ENCODE assay signal across 8 cellular contexts in genomic region chr11:125592305-125593112, GRCh38. TPM values are rescaled to one million over a fixed set of nuclear protein-coding genes. Genes with fewer than 3 reads are reported as not detected.
A peak's percentile ranks its signal among the peaks of the same experiment; 100 is the strongest.
DNase-seq lines count a peak whose midpoint lies in the region; ATAC-seq and TF ChIP-seq lines count a peak whose summit lies in the region.

Gene STT3A, plus strand, starts transcription at chr11:125592852. Its CDS starts 3,064 bp downstream, at chr11:125595916.

- peak within 1 kb of the TSS; percentile 92 for H3K27ac ChIP-seq in BLaER1
- H3K27ac ChIP-seq in coronary artery, result peak within 1 kb of the TSS; percentile 92 to 95
- H3K27ac ChIP-seq in layer of hippocampus (ENCODE audit: low read depth, low read length), result peak within 1 kb of the TSS; percentile 95

- no peaks in the 10 kb centered on the region for H3K27me3 Mint-ChIP-seq in activated CD4-positive, alpha-beta T cell treated with anti-CD3 and anti-CD28 coated beads, Interleukin-2, amount 10 ng/mL, durations not matched to agents 7 days and 5 days

- H3K4me3 ChIP-seq in BLaER1 (peak within 1 kb of the TSS; percentile 91), coronary artery (peak within 1 kb of the TSS; percentile 89)

- DNase-seq in NCI-H69 (lab: John Stamatoyannopoulos, UW) (peak; percentile 100), coronary artery (ENCODE audit: low spot score) (peak; percentile 100)
- DNase-seq in activated CD4-positive, alpha-beta T cell treated with anti-CD3 and anti-CD28 coated beads, Interleukin-2, amount 10 ng/mL, durations not matched to agents 7 days and 5 days, result peak; percentile 97
- DNase-seq in stimulated activated CD4-positive, alpha-beta T cell treated with anti-CD3 and anti-CD28 coated beads, Interleukin-1b, Interleukin-23, amount 100 ng/mL, for 4 hours (ENCODE audit: low read depth in 2 of 2), result peak; percentile 90 to 97

- H3K27me3 ChIP-seq in BLaER1 (no peaks in the 10 kb centered on the region), layer of hippocampus (ENCODE audit: control insufficient read depth, insufficient read depth, low read length) (no peaks in the 10 kb centered on the region)

- POLR2A ChIA-PET in activated CD4-positive, alpha-beta T cell treated with anti-CD3 and anti-CD28 coated beads, Interleukin-2, amount 10 ng/mL, durations not matched to agents 7 days and 5 days (lab: Charles Lee), result interaction anchor here (1.0 kb wide), 1 partner anchor 295 kb away, joined by 3 read pairs; the partner anchor contains the start of gene HYLS1

- peaks cover 22% of the 10 kb centered on the region for H3K36me3 ChIP-seq in BLaER1

- TF ChIP-seq CTCF in coronary artery (IDR thresholded peaks at IDR 0.05), result no peak

- CTCF ChIA-PET in activated CD4-positive, alpha-beta T cell treated with anti-CD3 and anti-CD28 coated beads, Interleukin-2, amount 10 ng/mL, durations not matched to agents 7 days and 5 days (lab: Charles Lee), result interaction anchor here (0.8 to 2.9 kb wide), 5 partner anchors 10 to 30 kb away, joined by 3 to 12 read pairs (median 3); partner anchors contain the start of gene EI24

- peaks cover 41% of the 10 kb centered on the region for H3K4me1 Mint-ChIP-seq in activated CD4-positive, alpha-beta T cell treated with anti-CD3 and anti-CD28 coated beads, Interleukin-2, amount 10 ng/mL, durations not matched to agents 7 days and 5 days

- peak within 1 kb of the TSS; percentile 94 for H3K9ac ChIP-seq in BLaER1

- H3K27ac Mint-ChIP-seq in activated CD4-positive, alpha-beta T cell treated with anti-CD3 and anti-CD28 coated beads, Interleukin-2, amount 10 ng/mL, durations not matched to agents 7 days and 5 days, result peak within 1 kb of the TSS; percentile 95

- ATAC-seq in GM19328 (IDR thresholded peaks at IDR 0.05; ENCODE audit: unreplicated experiment) (peak; percentile 97), HG03520 (IDR thresholded peaks at IDR 0.05; ENCODE audit: unreplicated experiment) (peak; percentile 97)

- peak within 1 kb of the TSS; percentile 91 for H3K4me3 Mint-ChIP-seq in activated CD4-positive, alpha-beta T cell treated with anti-CD3 and anti-CD28 coated beads, Interleukin-2, amount 10 ng/mL, durations not matched to agents 7 days and 5 days

- H3K4me2 ChIP-seq in BLaER1, result peak within 1 kb of the TSS; percentile 96

- H3K9me3 ChIP-seq in BLaER1, result no peaks in the 10 kb centered on the region

- peaks cover 38% of the 10 kb centered on the region for H3K4me1 ChIP-seq in BLaER1

- no peaks in the 10 kb centered on the region for H3K9me3 Mint-ChIP-seq in activated CD4-positive, alpha-beta T cell treated with anti-CD3 and anti-CD28 coated beads, Interleukin-2, amount 10 ng/mL, durations not matched to agents 7 days and 5 days

- peaks cover 25% of the 10 kb centered on the region for H3K36me3 Mint-ChIP-seq in activated CD4-positive, alpha-beta T cell treated with anti-CD3 and anti-CD28 coated beads, Interleukin-2, amount 10 ng/mL, durations not matched to agents 7 days and 5 days (ENCODE audit: low read depth)

- H4K20me1 ChIP-seq in BLaER1, result peaks cover 47% of the 10 kb centered on the region

RNA-seq across cellular contexts. Expression of gene STT3A, which starts in this region (rescaled TPM):
- total RNA-seq in activated CD4-positive, alpha-beta T cell treated with anti-CD3 and anti-CD28 coated beads, Interleukin-2, amount 10 ng/mL, durations not matched to agents 7 days and 5 days, result 100 to 1,000 TPM; 105 to 127 TPM

Comparison
In these comparisons a context has a peak if more than half of its experiments do, and no peak if none do; other contexts are left out.
1. Peak in every context shown above with its lines: DNase-seq, ATAC-seq, H3K4me3 ChIP-seq and H3K27ac ChIP-seq.